In the genomic region with DNA sequence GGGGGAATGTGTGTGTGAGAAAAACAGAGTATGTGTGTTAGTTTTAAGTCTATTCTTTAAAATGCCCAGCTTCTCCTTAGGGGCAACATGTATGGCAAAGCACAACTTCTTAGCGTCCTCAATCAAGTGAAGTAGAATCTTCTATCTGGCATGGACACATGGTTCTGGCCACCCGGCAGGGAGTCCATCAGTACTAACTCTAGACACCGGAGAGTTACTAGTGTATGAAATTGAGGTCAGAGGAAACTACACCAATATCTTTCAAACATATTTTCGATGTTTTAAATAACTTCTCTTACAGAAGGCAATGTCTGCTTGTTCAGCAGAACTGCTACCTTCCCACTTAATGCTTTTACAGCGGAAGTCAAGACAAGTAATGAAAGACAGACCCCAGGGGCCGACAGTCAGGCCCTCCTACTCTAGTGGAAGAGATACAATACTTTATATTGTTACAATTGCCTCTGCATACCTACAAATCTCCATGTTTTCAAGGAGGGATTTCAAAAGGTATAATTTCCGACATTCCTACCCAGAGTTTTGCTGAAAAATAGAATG, we compare ENCODE assay signal across 8 cellular contexts.
DNase-seq lines count a peak whose midpoint lies in the region; ATAC-seq, FAIRE-seq and TF ChIP-seq lines count a peak whose summit lies in the region.

No MANE protein-coding gene starts in this region.

- H3K27ac Mint-ChIP-seq in chondrocyte (ENCODE audit: unreplicated experiment) = peak overlapping the region; percentile 94
- peak overlapping the region; percentile 90 to 99 (median 95) for H3K27ac Mint-ChIP-seq in nephron

- H3K27me3 Mint-ChIP-seq in chondrocyte (ENCODE audit: low read depth) (no peaks in the 10 kb centered on the region), nephron (ENCODE audit: low read depth) (no peaks in the 10 kb centered on the region)

- FAIRE-seq in A549 (lab: Jason Lieb, UNC) = no peak

- TF ChIP-seq POLR2A in A549 (IDR thresholded peaks at IDR 0.05; ENCODE audit: low read length) = no peak

- peak overlapping the region; percentile 11; the same call in 2 of the 3 replicates for H3K4me3 ChIP-seq in A549

- CTCF ChIA-PET in A549 (lab: Yijun Ruan, JAX) = interaction anchor here (1.1 to 9.8 kb wide), 6 partner anchors 11 to 197 kb away, joined by 3 to 94 read pairs (median 20); a partner anchor contains a TSS
- CTCF ChIA-PET in GM10248 (lab: Yijun Ruan, JAX) = interaction anchor here (1.2 to 8.1 kb wide), 6 partner anchors 11 to 197 kb away, joined by 3 to 104 read pairs (median 23); no protein-coding TSS in a partner anchor

- H3K36me3 Mint-ChIP-seq in chondrocyte (ENCODE audit: low read depth) = peaks cover 2% of the 10 kb centered on the region
- H3K36me3 Mint-ChIP-seq in nephron (ENCODE audit: low read depth) = peaks cover 5% of the 10 kb centered on the region

- H3K4me3 Mint-ChIP-seq in chondrocyte (ENCODE audit: unreplicated experiment) (peak overlapping the region; percentile 74), nephron (peak overlapping the region; percentile 10 to 14 (median 13))

- no peak for TF ChIP-seq EP300 in A549 (IDR thresholded peaks at IDR 0.05)

- H3K9me3 Mint-ChIP-seq in chondrocyte (ENCODE audit: low read depth) (no peaks in the 10 kb centered on the region), nephron (no peaks in the 10 kb centered on the region)

- TF ChIP-seq CTCF in A549 (IDR thresholded peaks at IDR 0.05) (no peak), chondrocyte (IDR thresholded peaks at IDR 0.05) (no peak), nephron (IDR thresholded peaks at IDR 0.05; ENCODE audit: unreplicated experiment in 3 of 3) (no peak), GM10248 (IDR thresholded peaks at IDR 0.05; ENCODE audit: control extremely low read depth, extremely low read depth, low read depth, missing control alignments) (no peak)

- no peaks in the 10 kb centered on the region for H3K9me3 ChIP-seq in A549

- no peak for TF ChIP-seq RAD21 in A549 (conservative IDR thresholded peaks at IDR 0.05 in 1 of 2, IDR thresholded peaks at IDR 0.05 in 1 of 2)

- H3K27ac ChIP-seq in A549 = peak overlapping the region; percentile 86 to 95

- no peak for DNase-seq in A549 (ENCODE audit: low read depth in 1 of 2, low spot score in 1 of 2)
- peak; percentile 37 for DNase-seq in NCI-H2227 (lab: John Stamatoyannopoulos, UW; ENCODE audit: unreplicated experiment)
- no peak for DNase-seq in chondrocyte (ENCODE audit: low spot score)
- DNase-seq in activated CD8-positive, alpha-beta memory T cell treated with anti-CD3 and anti-CD28 coated beads, Interleukin-2, amount 50 U/mL, for 48 hours = no peak
- DNase-seq in GM10248 (ENCODE audit: extremely low spot score) = no peak
- DNase-seq in islet precursor cell = no peak

- POLR2A ChIA-PET in A549 (lab: Yijun Ruan, JAX) = interaction anchor here (1.1 to 1.8 kb wide), 2 partner anchors 11 to 13 kb away, joined by 3 to 6 read pairs; no protein-coding TSS in a partner anchor
- POLR2A ChIA-PET in GM10248 (lab: Yijun Ruan, JAX) = interaction anchor here (1.5 kb wide), 1 partner anchor 166 kb away, joined by 3 read pairs; no protein-coding TSS in a partner anchor

- no peak; a peak in 1 of 6 replicates for ATAC-seq in A549
- ATAC-seq in GM21528 (IDR thresholded peaks at IDR 0.05; ENCODE audit: low FRiP score, unreplicated experiment) = no peak

- H3K4me1 ChIP-seq in A549 = peaks cover 72% of the 10 kb centered on the region

- peaks cover 96% of the 10 kb centered on the region for H3K4me1 Mint-ChIP-seq in chondrocyte (ENCODE audit: low read depth)
- peaks cover 82% of the 10 kb centered on the region for H3K4me1 Mint-ChIP-seq in nephron

- peak overlapping the region; percentile 98 for H3K4me2 ChIP-seq in A549

- WGBS in A549 (ENCODE audit: missing lambda C conversion rate) = 71% methylated on average over 7 of the region's 7 CpGs

TF ChIP-seq in A549, 52 proteins besides CTCF, POLR2A, EP300 and RAD21:
- no peak for TF ChIP-seq FOSL2 (IDR thresholded peaks at IDR 0.05)
- no peak for TF ChIP-seq FOSL2 (CRISPR knock-in tag; IDR thresholded peaks at IDR 0.05)
- TF ChIP-seq HEYL (CRISPR knock-in tag; IDR thresholded peaks at IDR 0.05) = no peak
- TF ChIP-seq FOXS1 (CRISPR knock-in tag; IDR thresholded peaks at IDR 0.05) = no peak
- no peak for TF ChIP-seq EHF (CRISPR knock-in tag; IDR thresholded peaks at IDR 0.05)
- TF ChIP-seq MAFK (IDR thresholded peaks at IDR 0.05; ENCODE audit: partially characterized antibody) = no peak
- TF ChIP-seq HDAC2 (IDR thresholded peaks at IDR 0.05) = no peak
- no peak for TF ChIP-seq TFCP2L1 (CRISPR knock-in tag; IDR thresholded peaks at IDR 0.05)
- TF ChIP-seq CEBPB (IDR thresholded peaks at IDR 0.05) = no peak
- TF ChIP-seq, protein P1, sequence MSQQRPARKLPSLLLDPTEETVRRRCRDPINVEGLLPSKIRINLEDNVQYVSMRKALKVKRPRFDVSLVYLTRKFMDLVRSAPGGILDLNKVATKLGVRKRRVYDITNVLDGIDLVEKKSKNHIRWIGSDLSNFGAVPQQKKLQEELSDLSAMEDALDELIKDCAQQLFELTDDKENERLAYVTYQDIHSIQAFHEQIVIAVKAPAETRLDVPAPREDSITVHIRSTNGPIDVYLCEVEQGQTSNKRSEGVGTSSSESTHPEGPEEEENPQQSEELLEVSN (IDR thresholded peaks at IDR 0.05; ENCODE audit: borderline replicate concordance, low read depth) = no peak
- TF ChIP-seq TP53 (CRISPR knock-in tag; IDR thresholded peaks at IDR 0.05) = no peak
- TF ChIP-seq, protein P2, sequence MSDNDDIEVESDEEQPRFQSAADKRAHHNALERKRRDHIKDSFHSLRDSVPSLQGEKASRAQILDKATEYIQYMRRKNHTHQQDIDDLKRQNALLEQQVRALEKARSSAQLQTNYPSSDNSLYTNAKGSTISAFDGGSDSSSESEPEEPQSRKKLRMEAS (IDR thresholded peaks at IDR 0.05) = no peak
- TF ChIP-seq SREBF2 (IDR thresholded peaks at IDR 0.05) = no peak
- TF ChIP-seq, protein P3, sequence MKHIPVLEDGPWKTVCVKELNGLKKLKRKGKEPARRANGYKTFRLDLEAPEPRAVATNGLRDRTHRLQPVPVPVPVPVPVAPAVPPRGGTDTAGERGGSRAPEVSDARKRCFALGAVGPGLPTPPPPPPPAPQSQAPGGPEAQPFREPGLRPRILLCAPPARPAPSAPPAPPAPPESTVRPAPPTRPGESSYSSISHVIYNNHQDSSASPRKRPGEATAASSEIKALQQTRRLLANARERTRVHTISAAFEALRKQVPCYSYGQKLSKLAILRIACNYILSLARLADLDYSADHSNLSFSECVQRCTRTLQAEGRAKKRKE (CRISPR knock-in tag; IDR thresholded peaks at IDR 0.05; ENCODE audit: low read depth) = no peak
- TF ChIP-seq, protein P4, sequence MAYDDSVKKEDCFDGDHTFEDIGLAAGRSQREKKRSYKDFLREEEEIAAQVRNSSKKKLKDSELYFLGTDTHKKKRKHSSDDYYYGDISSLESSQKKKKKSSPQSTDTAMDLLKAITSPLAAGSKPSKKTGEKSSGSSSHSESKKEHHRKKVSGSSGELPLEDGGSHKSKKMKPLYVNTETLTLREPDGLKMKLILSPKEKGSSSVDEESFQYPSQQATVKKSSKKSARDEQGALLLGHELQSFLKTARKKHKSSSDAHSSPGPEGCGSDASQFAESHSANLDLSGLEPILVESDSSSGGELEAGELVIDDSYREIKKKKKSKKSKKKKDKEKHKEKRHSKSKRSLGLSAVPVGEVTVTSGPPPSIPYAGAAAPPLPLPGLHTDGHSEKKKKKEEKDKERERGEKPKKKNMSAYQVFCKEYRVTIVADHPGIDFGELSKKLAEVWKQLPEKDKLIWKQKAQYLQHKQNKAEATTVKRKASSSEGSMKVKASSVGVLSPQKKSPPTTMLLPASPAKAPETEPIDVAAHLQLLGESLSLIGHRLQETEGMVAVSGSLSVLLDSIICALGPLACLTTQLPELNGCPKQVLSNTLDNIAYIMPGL (CRISPR knock-in tag; IDR thresholded peaks at IDR 0.05; ENCODE audit: borderline replicate concordance) = no peak
- no peak for TF ChIP-seq KDM5A (IDR thresholded peaks at IDR 0.05)
- TF ChIP-seq POLR2AphosphoS2 (conservative IDR thresholded peaks at IDR 0.05; ENCODE audit: low read length) = no peak
- TF ChIP-seq MYC (IDR thresholded peaks at IDR 0.05; ENCODE audit: borderline replicate concordance, low read length) = no peak
- no peak for TF ChIP-seq HOXB13 (CRISPR knock-in tag; IDR thresholded peaks at IDR 0.05; ENCODE audit: low read depth)
- no peak for TF ChIP-seq GATA3 (IDR thresholded peaks at IDR 0.05; ENCODE audit: borderline replicate concordance)
